10 cellular contexts compared by ENCODE assay signal in genomic region chr7:1725199-1725701, GRCh38. TPM values are rescaled to one million over a fixed set of nuclear protein-coding genes. Genes with fewer than 3 reads are reported as not detected.
DNase-seq lines count a peak whose midpoint lies in the region; ATAC-seq and TF ChIP-seq lines count a peak whose summit lies in the region.
"Had no signal": no experiment of that assay in that cellular context is flagged by ENCODE, and none has a peak within 500 bp of the region (broad histone marks: within the 10 kb centered on the region; RNA-seq: fewer than 3 reads in every experiment).

No MANE protein-coding gene starts in this region.

- WGBS in body of pancreas, 2 donors, result 22 to 27% methylated on average over 22 of the region's 22 CpGs

- no peaks in the 10 kb centered on the region for H3K36me3 Mint-ChIP-seq in T-helper 2 cell treated with Interferon-gamma antibody and Interleukin-4, amounts not matched to agents 5 μg/mL and 100 μg/mL, for 36 hours (ENCODE audit: low read depth)

- no peaks in the 10 kb centered on the region for H3K27me3 Mint-ChIP-seq in T-helper 2 cell treated with Interferon-gamma antibody and Interleukin-4, amounts not matched to agents 5 μg/mL and 100 μg/mL, for 36 hours (ENCODE audit: low read depth)

- H3K9me3 ChIP-seq in body of pancreas (peaks cover 0 to 13% (median 0%) of the 10 kb centered on the region in 3 donors), lower lobe of right lung (peaks cover 13% of the 10 kb centered on the region)

- no peaks in the 10 kb centered on the region for H3K9me3 Mint-ChIP-seq in T-helper 2 cell treated with Interferon-gamma antibody and Interleukin-4, amounts not matched to agents 5 μg/mL and 100 μg/mL, for 36 hours

- peak; percentile 50 for ATAC-seq in body of pancreas
- peak; percentile 51 to 57 for ATAC-seq in lower lobe of right lung
- ATAC-seq: naive thymus-derived CD4-positive, alpha-beta T cell had no signal

- no peak overlapping the region for H3K4me3 Mint-ChIP-seq in T-helper 2 cell treated with Interferon-gamma antibody and Interleukin-4, amounts not matched to agents 5 μg/mL and 100 μg/mL, for 36 hours
- H3K4me3 Mint-ChIP-seq: naive thymus-derived CD4-positive, alpha-beta T cell had no signal

- TF ChIP-seq CTCF in body of pancreas (IDR thresholded peaks at IDR 0.05) (no peak), lower lobe of right lung (IDR thresholded peaks at IDR 0.05) (no peak), GM20000 (IDR thresholded peaks at IDR 0.05; ENCODE audit: extremely low read depth, missing control alignments) (no peak)

- H3K27ac Mint-ChIP-seq in T-helper 2 cell treated with Interferon-gamma antibody and Interleukin-4, amounts not matched to agents 5 μg/mL and 100 μg/mL, for 36 hours, result no peak overlapping the region

- no peaks in the 10 kb centered on the region for H3K4me1 Mint-ChIP-seq in T-helper 2 cell treated with Interferon-gamma antibody and Interleukin-4, amounts not matched to agents 5 μg/mL and 100 μg/mL, for 36 hours (ENCODE audit: low read depth)

- no peaks in the 10 kb centered on the region for H3K27me3 ChIP-seq in body of pancreas
- peaks cover 15% of the 10 kb centered on the region for H3K27me3 ChIP-seq in lower lobe of right lung (ENCODE audit: low read depth)

- H3K27ac ChIP-seq in body of pancreas (no peak overlapping the region), lower lobe of right lung (no peak overlapping the region)

- peak; percentile 84 for DNase-seq in DMS79 treated with DMSO at 0.1 percent for 48 hours (lab: John Stamatoyannopoulos, UW)
- DNase-seq in NCI-H2107 treated with DMSO at 0.1 percent for 48 hours (lab: John Stamatoyannopoulos, UW; ENCODE audit: unreplicated experiment), result peak; percentile 98
- DNase-seq in body of pancreas, result peak; percentile 30 to 71 (median 59)
- DNase-seq in lower lobe of right lung, result no peak
- no peak for DNase-seq in T-helper 2 cell treated with Interferon-gamma antibody and Interleukin-4, amounts not matched to agents 5 μg/mL and 100 μg/mL, for 36 hours (ENCODE audit: low spot score)
- DNase-seq in hepatic stellate cell (ENCODE audit: low spot score), result no peak
- DNase-seq in GM20000 (ENCODE audit: low spot score), result no peak
- DNase-seq in CD1c-positive myeloid dendritic cell (ENCODE audit: extremely low spot score), result no peak
- DNase-seq: naive thymus-derived CD4-positive, alpha-beta T cell; NCI-H226 had no signal

- peaks cover 9% of the 10 kb centered on the region for H3K4me1 ChIP-seq in body of pancreas
- no peaks in the 10 kb centered on the region for H3K4me1 ChIP-seq in lower lobe of right lung

- TF ChIP-seq POLR2A in body of pancreas (IDR thresholded peaks at IDR 0.05), result no peak

- H3K4me3 ChIP-seq in body of pancreas (no peak overlapping the region), lower lobe of right lung (no peak overlapping the region)

- H3K36me3 ChIP-seq in body of pancreas (replicated peaks in 1 of 2; ENCODE audit: insufficient read depth in 1 of 2, low read depth in 2 of 2) (no peaks in the 10 kb centered on the region), lower lobe of right lung (no peaks in the 10 kb centered on the region)

- intact Hi-C loops in body of pancreas (cut with DNase I), result no loop called here
- intact Hi-C loops in lower lobe of right lung (cut with DNase I), result no loop called here

RNA-seq across cellular contexts. Expression of gene ELFN1, which starts 55.2 kb away (rescaled TPM):
- 1 to 10 TPM in 1 of 2 donors, under 1 TPM in 1; 0.33 to 1.3 TPM for total RNA-seq in body of pancreas
- 1.4 TPM for total RNA-seq in lower lobe of right lung

Comparison
In these comparisons a context has a peak if more than half of its experiments do, and no peak if none do; other contexts are left out.
1. DNase-seq: peak in DMS79 treated with DMSO at 0.1 percent for 48 hours (single experiment), NCI-H2107 treated with DMSO at 0.1 percent for 48 hours (single experiment) and body of pancreas (4 of 4); none in lower lobe of right lung (single experiment), T-helper 2 cell treated with Interferon-gamma antibody and Interleukin-4, amounts not matched to agents 5 μg/mL and 100 μg/mL, for 36 hours (single experiment), hepatic stellate cell (single experiment), GM20000 (single experiment) and CD1c-positive myeloid dendritic cell (single experiment).